Comparison of ENCODE assay signal across 19 cellular contexts in the genomic region with DNA sequence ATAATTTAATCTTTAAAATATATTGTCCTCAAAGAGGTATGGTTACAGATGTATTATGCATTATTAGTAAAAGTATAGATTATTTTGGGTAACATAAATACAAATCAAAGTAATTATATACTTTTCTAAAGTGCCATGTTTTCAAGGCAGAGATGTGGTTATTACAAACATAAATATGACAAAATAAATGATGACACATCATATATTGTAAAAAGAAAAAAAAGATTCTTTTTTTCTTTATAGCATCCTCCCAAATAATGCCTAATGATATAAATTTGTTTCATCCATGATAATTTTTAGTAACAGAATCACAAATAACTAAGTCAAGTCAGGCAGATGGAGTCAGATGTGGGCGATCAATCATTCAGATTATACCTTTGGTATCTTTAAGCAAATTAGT. TPM values are rescaled to one million over a fixed set of nuclear protein-coding genes. Genes with fewer than 3 reads are reported as not detected.
"Had no signal": no experiment of that assay in that cellular context is flagged by ENCODE, and none has a peak within 500 bp of the region (broad histone marks: within the 10 kb centered on the region; RNA-seq: fewer than 3 reads in every experiment).

No MANE protein-coding gene starts in this region.

- H3K36me3 ChIP-seq: lower lobe of right lung, prostate gland, right atrium auricular region, sigmoid colon, spleen, suprapubic skin, upper lobe of right lung, uterus had no signal

- DNase-seq: dorsolateral prefrontal cortex; effector CD4-positive, alpha-beta T cell; head of caudate nucleus; left ventricle myocardium superior; lower lobe of right lung; naive thymus-derived CD8-positive, alpha-beta T cell; nephron progenitor cell; nucleus accumbens; sigmoid colon; spleen; stimulated activated CD4-positive, alpha-beta T cell treated with anti-CD3 and anti-CD28 coated beads, Interleukin-2, amount 100 ng/mL, for 48 hours; stimulated activated naive B cell treated with anti-CD40 and anti-IgM and Interleukin-4, amounts not matched to agents 10 μg/mL and 1 μg/mL and 100 μg/mL, for 72 hours; transverse colon; upper lobe of right lung; uterus had no signal

- H3K9me3 ChIP-seq: lower lobe of right lung, prostate gland, right atrium auricular region, sigmoid colon, spleen, suprapubic skin, transverse colon, upper lobe of right lung, uterus had no signal

- H3K27me3 ChIP-seq: dorsolateral prefrontal cortex, right atrium auricular region, sigmoid colon, spleen, suprapubic skin, transverse colon, upper lobe of right lung, uterus had no signal

- H3K4me3 ChIP-seq: dorsolateral prefrontal cortex, lower lobe of right lung, prostate gland, right atrium auricular region, sigmoid colon, spleen, suprapubic skin, transverse colon, upper lobe of right lung, uterus had no signal

- FAIRE-seq: keratinocyte had no signal

- H3K4me1 ChIP-seq: lower lobe of right lung, spleen had no signal

- H3K27ac ChIP-seq: dorsolateral prefrontal cortex, lower lobe of right lung, prostate gland, right atrium auricular region, suprapubic skin, upper lobe of right lung had no signal

- ATAC-seq: left ventricle myocardium superior; lower lobe of right lung; naive thymus-derived CD8-positive, alpha-beta T cell; stimulated activated naive B cell treated with anti-CD40 and anti-IgM and Interleukin-4, amounts not matched to agents 10 μg/mL and 1 μg/mL and 100 μg/mL, for 72 hours; upper lobe of right lung had no signal

RNA-seq across cellular contexts. Expression of gene SEMA3C, which starts 29.3 kb away (rescaled TPM):
- total RNA-seq: naive thymus-derived CD8-positive, alpha-beta T cell had no signal
- polyA plus RNA-seq: naive thymus-derived CD8-positive, alpha-beta T cell had no signal
